Comparison of ENCODE assay signal across 8 cellular contexts in genomic region chr19:42241279-42241678, GRCh38. TPM values are rescaled to one million over a fixed set of nuclear protein-coding genes. Genes with fewer than 3 reads are reported as not detected.
DNase-seq lines count a peak whose midpoint lies in the region; ATAC-seq and TF ChIP-seq lines count a peak whose summit lies in the region.
"Had no signal": no experiment of that assay in that cellular context is flagged by ENCODE, and none has a peak within 500 bp of the region (broad histone marks: within the 10 kb centered on the region; RNA-seq: fewer than 3 reads in every experiment).

No MANE protein-coding gene starts in this region.

- H3K9me3 ChIP-seq in iPS-18c (ENCODE audit: control insufficient read depth, insufficient read depth, low read length) = no peaks in the 10 kb centered on the region

- H3K27me3 ChIP-seq in HL-60 (ENCODE audit: insufficient read depth, poor library complexity, severe bottlenecking) = no peaks in the 10 kb centered on the region

- H3K27ac ChIP-seq in HL-60 (replicated peaks) = no peak overlapping the region

- H3K4me3 Mint-ChIP-seq in activated T-helper 17 cell treated with anti-CD3 and anti-CD28 coated beads, Interleukin-2, amount 50 U/mL, for 72 hours = peak overlapping the region; percentile 92
- H3K4me3 Mint-ChIP-seq in stimulated activated memory B cell treated with anti-CD40 and anti-IgM and Interleukin-4, amounts not matched to agents 10 μg/mL and 1 μg/mL and 100 μg/mL, for 72 hours = peak overlapping the region; percentile 83

- H3K9me3 Mint-ChIP-seq in activated T-helper 17 cell treated with anti-CD3 and anti-CD28 coated beads, Interleukin-2, amount 50 U/mL, for 72 hours = no peaks in the 10 kb centered on the region
- no peaks in the 10 kb centered on the region for H3K9me3 Mint-ChIP-seq in stimulated activated memory B cell treated with anti-CD40 and anti-IgM and Interleukin-4, amounts not matched to agents 10 μg/mL and 1 μg/mL and 100 μg/mL, for 72 hours

- H3K4me1 Mint-ChIP-seq in activated T-helper 17 cell treated with anti-CD3 and anti-CD28 coated beads, Interleukin-2, amount 50 U/mL, for 72 hours = peaks cover 28% of the 10 kb centered on the region
- H3K4me1 Mint-ChIP-seq in stimulated activated memory B cell treated with anti-CD40 and anti-IgM and Interleukin-4, amounts not matched to agents 10 μg/mL and 1 μg/mL and 100 μg/mL, for 72 hours = peaks cover 49% of the 10 kb centered on the region

- DNase-seq in HL-60 (ENCODE audit: low read depth in 1 of 2, low spot score in 1 of 2) (no peak), islet precursor cell (no peak)
- DNase-seq: foreskin melanocyte had no signal

- H3K36me3 Mint-ChIP-seq in activated T-helper 17 cell treated with anti-CD3 and anti-CD28 coated beads, Interleukin-2, amount 50 U/mL, for 72 hours (ENCODE audit: low read depth) = peaks cover 51% of the 10 kb centered on the region
- peaks cover 25% of the 10 kb centered on the region for H3K36me3 Mint-ChIP-seq in stimulated activated memory B cell treated with anti-CD40 and anti-IgM and Interleukin-4, amounts not matched to agents 10 μg/mL and 1 μg/mL and 100 μg/mL, for 72 hours

- ATAC-seq in activated T-helper 17 cell treated with anti-CD3 and anti-CD28 coated beads, Interleukin-2, amount 50 U/mL, for 72 hours (replicated peaks) = no peak
- no peak for ATAC-seq in stimulated activated memory B cell treated with anti-CD40 and anti-IgM and Interleukin-4, amounts not matched to agents 10 μg/mL and 1 μg/mL and 100 μg/mL, for 72 hours
- ATAC-seq in HG03139 (IDR thresholded peaks at IDR 0.05; ENCODE audit: unreplicated experiment) (no peak), esophagus mucosa (no peak)

- H3K4me3 ChIP-seq in HL-60 (replicated peaks; ENCODE audit: insufficient read depth, low read length) (peak overlapping the region; percentile 74), iPS-18c (ENCODE audit: insufficient read depth, low read depth, low read length) (peak overlapping the region; percentile 83)

- no peak for TF ChIP-seq CTCF in HL-60 (IDR thresholded peaks at IDR 0.05; ENCODE audit: insufficient read depth, low read length)

- no peaks in the 10 kb centered on the region for H3K27me3 Mint-ChIP-seq in activated T-helper 17 cell treated with anti-CD3 and anti-CD28 coated beads, Interleukin-2, amount 50 U/mL, for 72 hours
- H3K27me3 Mint-ChIP-seq in stimulated activated memory B cell treated with anti-CD40 and anti-IgM and Interleukin-4, amounts not matched to agents 10 μg/mL and 1 μg/mL and 100 μg/mL, for 72 hours = no peaks in the 10 kb centered on the region

- peak overlapping the region; percentile 69 for H3K27ac Mint-ChIP-seq in activated T-helper 17 cell treated with anti-CD3 and anti-CD28 coated beads, Interleukin-2, amount 50 U/mL, for 72 hours
- H3K27ac Mint-ChIP-seq in stimulated activated memory B cell treated with anti-CD40 and anti-IgM and Interleukin-4, amounts not matched to agents 10 μg/mL and 1 μg/mL and 100 μg/mL, for 72 hours = peak overlapping the region; percentile 84

RNA-seq across cellular contexts. Expression of gene GSK3A, which starts 1.1 kb away (rescaled TPM):
- total RNA-seq in activated T-helper 17 cell treated with anti-CD3 and anti-CD28 coated beads, Interleukin-2, amount 50 U/mL, for 72 hours = 10 to 100 TPM; 30.3 to 47.2 TPM
- total RNA-seq in esophagus mucosa = 26.4 TPM

RNA-seq across cellular contexts. Expression of gene ERF, which starts 13.6 kb away (rescaled TPM):
- total RNA-seq in activated T-helper 17 cell treated with anti-CD3 and anti-CD28 coated beads, Interleukin-2, amount 50 U/mL, for 72 hours = 10 to 100 TPM; 44.8 to 49.7 TPM
- 21.5 TPM for total RNA-seq in esophagus mucosa

RNA-seq across cellular contexts. Expression of gene ZNF526, which starts 21.2 kb away (rescaled TPM):
- total RNA-seq in activated T-helper 17 cell treated with anti-CD3 and anti-CD28 coated beads, Interleukin-2, amount 50 U/mL, for 72 hours = 10 to 100 TPM; 17.2 to 18.0 TPM
- total RNA-seq in esophagus mucosa = 4.5 TPM

RNA-seq across cellular contexts. Expression of gene DEDD2, which starts 23.8 kb away (rescaled TPM):
- 10 to 100 TPM; 37.4 to 45.7 TPM for total RNA-seq in activated T-helper 17 cell treated with anti-CD3 and anti-CD28 coated beads, Interleukin-2, amount 50 U/mL, for 72 hours
- total RNA-seq in esophagus mucosa = 11.6 TPM

RNA-seq across cellular contexts. Expression of gene CIC, which starts 27.8 kb away (rescaled TPM):
- 100 to 1,000 TPM in 1 of 2 donors, 10 to 100 TPM in 1; 85.4 to 165 TPM for total RNA-seq in activated T-helper 17 cell treated with anti-CD3 and anti-CD28 coated beads, Interleukin-2, amount 50 U/mL, for 72 hours
- total RNA-seq in esophagus mucosa = 31.4 TPM
